Comparison of ENCODE assay signal across 8 cellular contexts in the genomic region with DNA sequence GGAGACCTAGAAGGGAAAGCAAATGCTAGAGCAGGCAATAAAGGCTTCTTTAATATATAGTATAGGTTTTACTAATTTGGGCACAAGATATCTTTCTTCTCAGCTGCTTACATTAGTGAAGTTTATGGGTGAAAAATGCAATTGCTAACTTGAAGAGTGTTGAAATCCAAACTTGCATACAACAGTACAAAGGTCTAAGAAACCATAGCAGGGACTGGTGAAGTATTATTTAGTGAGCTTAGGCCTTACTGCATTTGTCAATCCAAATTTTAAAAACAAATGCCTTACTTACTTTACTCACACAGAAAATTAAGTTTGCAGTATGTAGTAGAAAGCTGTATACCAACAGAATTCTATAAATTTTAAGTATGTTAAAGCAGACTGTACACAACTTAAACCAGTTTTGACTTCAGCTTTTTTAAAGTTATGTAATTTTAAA. TPM values are rescaled to one million over a fixed set of nuclear protein-coding genes. Genes with fewer than 3 reads are reported as not detected.
DNase-seq lines count a peak whose midpoint lies in the region; FAIRE-seq and TF ChIP-seq lines count a peak whose summit lies in the region.

No MANE protein-coding gene starts in this region.

- no peaks in the 10 kb centered on the region for H3K27me3 Mint-ChIP-seq in activated naive CD8-positive, alpha-beta T cell
- no peaks in the 10 kb centered on the region for H3K27me3 Mint-ChIP-seq in activated naive CD8-positive, alpha-beta T cell treated with anti-CD3 and anti-CD28 coated beads for 36 hours

- peak overlapping the region; percentile 94 to 100 (median 98) for H3K27ac ChIP-seq in transverse colon

- H3K4me3 ChIP-seq in astrocyte of the cerebellum (ENCODE audit: low read depth, low read length) (peak overlapping the region; percentile 14), transverse colon (peak overlapping the region in 2 of 4 donors; percentile 91 to 92)

- H3K4me3 Mint-ChIP-seq in activated naive CD8-positive, alpha-beta T cell: peak overlapping the region; percentile 93
- H3K4me3 Mint-ChIP-seq in activated naive CD8-positive, alpha-beta T cell treated with anti-CD3 and anti-CD28 coated beads for 36 hours: no peak overlapping the region

- H3K4me1 Mint-ChIP-seq in activated naive CD8-positive, alpha-beta T cell (ENCODE audit: low read depth): peaks cover 46% of the 10 kb centered on the region
- H3K4me1 Mint-ChIP-seq in activated naive CD8-positive, alpha-beta T cell treated with anti-CD3 and anti-CD28 coated beads for 36 hours: peaks cover 50% of the 10 kb centered on the region

- TF ChIP-seq EP300 in transverse colon (IDR thresholded peaks at IDR 0.05; ENCODE audit: low read depth): no peak

- DNase-seq in activated naive CD8-positive, alpha-beta T cell treated with anti-CD3 and anti-CD28 coated beads for 36 hours: no peak
- DNase-seq in astrocyte of the cerebellum (ENCODE audit: low read depth) (no peak), medulla oblongata (ENCODE audit: extremely low spot score) (peak; percentile 7), transverse colon (no peak), epidermal melanocyte (ENCODE audit: insufficient read length, low spot score) (no peak), D721Med (ENCODE audit: insufficient read length, low spot score) (no peak), NOMO-1 treated with DMSO at 0.1 percent for 48 hours (lab: John Stamatoyannopoulos, UW; ENCODE audit: unreplicated experiment) (no peak)

- H3K36me3 ChIP-seq in transverse colon: no peaks in the 10 kb centered on the region

- peak overlapping the region; percentile 68 for H3K27ac Mint-ChIP-seq in activated naive CD8-positive, alpha-beta T cell
- no peak overlapping the region for H3K27ac Mint-ChIP-seq in activated naive CD8-positive, alpha-beta T cell treated with anti-CD3 and anti-CD28 coated beads for 36 hours

- H3K36me3 Mint-ChIP-seq in activated naive CD8-positive, alpha-beta T cell: peaks cover 6% of the 10 kb centered on the region
- peaks cover 27% of the 10 kb centered on the region for H3K36me3 Mint-ChIP-seq in activated naive CD8-positive, alpha-beta T cell treated with anti-CD3 and anti-CD28 coated beads for 36 hours

- FAIRE-seq in D721Med (lab: Jason Lieb, UNC): no peak

- intact Hi-C loops in transverse colon (cut with DNase I; ENCODE audit: low total_unique reads): no loop called here

- no peaks in the 10 kb centered on the region for H3K9me3 ChIP-seq in transverse colon

- TF ChIP-seq POLR2A in transverse colon (IDR thresholded peaks at IDR 0.05): no peak

- no peak for TF ChIP-seq CTCF in astrocyte of the cerebellum (IDR thresholded peaks at IDR 0.05; ENCODE audit: low read depth, low read length, missing control alignments)
- TF ChIP-seq CTCF in transverse colon (IDR thresholded peaks at IDR 0.05): no peak
- TF ChIP-seq CTCF in D721Med (IDR thresholded peaks at IDR 0.05; ENCODE audit: insufficient read depth, missing control alignments): no peak

- in situ Hi-C loops in astrocyte of the cerebellum (cut with HindIII; ENCODE audit: low sequenced_read_pairs) (no loop called here), transverse colon (cut with MboI; ENCODE audit: low pct_ligation_motif_present in 1 of 4, low pct_unique_long_range_greater_than_20kb in 1 of 4, low sequenced_read_pairs in 3 of 4) (no loop called here)

- no peaks in the 10 kb centered on the region for H3K27me3 ChIP-seq in transverse colon

- H3K9me3 Mint-ChIP-seq in activated naive CD8-positive, alpha-beta T cell (ENCODE audit: low read depth): no peaks in the 10 kb centered on the region
- no peaks in the 10 kb centered on the region for H3K9me3 Mint-ChIP-seq in activated naive CD8-positive, alpha-beta T cell treated with anti-CD3 and anti-CD28 coated beads for 36 hours

- peaks cover 0 to 38% (median 24%) of the 10 kb centered on the region in 4 donors for H3K4me1 ChIP-seq in transverse colon

RNA-seq across cellular contexts. Expression of a gene that starts 1.4 kb away (rescaled TPM):
- 1 to 10 TPM; 7.3 to 8.8 TPM for total RNA-seq in activated naive CD8-positive, alpha-beta T cell treated with anti-CD3 and anti-CD28 coated beads for 36 hours
- total RNA-seq in transverse colon: 1 to 10 TPM in 3 of 4 donors, under 1 TPM in 1; 0.60 to 9.8 (median 4.6) TPM

RNA-seq across cellular contexts. Expression of a gene that starts 2.1 kb away (rescaled TPM):
- 10 to 100 TPM; 16.0 to 18.1 TPM for total RNA-seq in activated naive CD8-positive, alpha-beta T cell treated with anti-CD3 and anti-CD28 coated beads for 36 hours
- total RNA-seq in transverse colon: 10 to 100 TPM; 42.3 to 57.5 (median 51.5) TPM
